ENCODE assay signal across 8 cellular contexts in the genomic region with DNA sequence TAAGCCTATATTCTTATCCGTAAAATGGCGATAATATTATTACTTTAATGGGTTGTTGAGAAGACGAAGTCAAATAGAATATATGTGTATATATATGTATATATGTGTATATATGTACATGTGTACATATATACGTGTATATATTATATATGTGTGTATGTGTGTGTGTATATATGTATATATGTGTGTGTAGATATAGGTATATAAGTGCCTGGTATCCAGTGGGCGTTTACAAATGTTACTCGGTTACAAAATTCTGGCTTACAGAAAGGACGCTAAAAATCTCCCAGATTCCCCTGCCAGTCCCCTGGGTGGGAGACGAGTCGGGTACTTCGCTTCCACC.
DNase-seq lines count a peak whose midpoint lies in the region; ATAC-seq and TF ChIP-seq lines count a peak whose summit lies in the region.

No MANE protein-coding gene starts in this region.

- no peak for TF ChIP-seq CTCF in choroid plexus epithelial cell (conservative IDR thresholded peaks at IDR 0.05; ENCODE audit: low read depth, low read length)
- TF ChIP-seq CTCF in nephron progenitor cell (IDR thresholded peaks at IDR 0.05), result no peak

- H3K4me1 Mint-ChIP-seq in nephron progenitor cell, result peaks cover 41% of the 10 kb centered on the region

- ATAC-seq in GM18907 (IDR thresholded peaks at IDR 0.05; ENCODE audit: unreplicated experiment) (peak; percentile 28), HG03521 (IDR thresholded peaks at IDR 0.05; ENCODE audit: unreplicated experiment) (peak; percentile 17), HG02642 (IDR thresholded peaks at IDR 0.05; ENCODE audit: poor library complexity, unreplicated experiment) (no peak)

- DNase-seq in choroid plexus epithelial cell (ENCODE audit: low read depth), result no peak
- DNase-seq in nephron progenitor cell, result no peak
- no peak for DNase-seq in GOT3 (lab: John Stamatoyannopoulos, UW)
- no peak for DNase-seq in DMS153 treated with DMSO at 0.1 percent for 48 hours (lab: John Stamatoyannopoulos, UW; ENCODE audit: unreplicated experiment)
- DNase-seq in NCI-H748 treated with DMSO at 0.1 percent for 48 hours (lab: John Stamatoyannopoulos, UW), result no peak

- H3K4me3 Mint-ChIP-seq in nephron progenitor cell, result peak overlapping the region; percentile 98

- H3K4me3 ChIP-seq in choroid plexus epithelial cell (ENCODE audit: low read depth, low read length), result peak overlapping the region; percentile 68

- H3K27ac Mint-ChIP-seq in nephron progenitor cell, result no peak overlapping the region

- peaks cover 6% of the 10 kb centered on the region for H3K27me3 Mint-ChIP-seq in nephron progenitor cell (ENCODE audit: low read depth, poor library complexity)

- H3K36me3 Mint-ChIP-seq in nephron progenitor cell (ENCODE audit: low read depth), result peaks cover 19% of the 10 kb centered on the region

- no peaks in the 10 kb centered on the region for H3K9me3 Mint-ChIP-seq in nephron progenitor cell
